In the genomic region with DNA sequence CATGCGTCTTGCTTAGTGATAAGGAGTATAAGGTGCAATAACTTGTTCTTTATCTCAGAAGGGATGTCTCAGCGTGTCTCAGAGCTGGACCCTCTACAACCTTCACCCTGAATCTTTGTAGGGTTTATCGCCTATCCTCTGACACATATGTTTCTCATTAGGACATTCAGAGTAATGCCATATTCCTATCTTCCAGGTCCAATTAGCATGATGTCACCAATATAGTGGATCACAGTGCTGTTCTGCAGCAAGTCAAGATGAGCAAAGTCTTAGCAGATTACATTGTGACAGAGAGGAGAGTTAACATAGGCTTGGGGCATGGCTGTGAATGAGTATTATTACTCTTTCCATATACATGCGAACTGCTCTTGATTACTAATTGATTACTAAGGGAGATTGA, we compare ENCODE assay signal across 9 cellular contexts.
"Had no signal": no experiment of that assay in that cellular context is flagged by ENCODE, and none has a peak within 500 bp of the region (broad histone marks: within the 10 kb centered on the region; RNA-seq: fewer than 3 reads in every experiment).

No MANE protein-coding gene starts in this region.

- H3K27ac ChIP-seq: HL-60, KMS-11 had no signal

- H3K36me3 Mint-ChIP-seq: IgD-negative memory B cell had no signal

- H3K4me3 ChIP-seq: GM23338 had no signal

- H3K4me3 Mint-ChIP-seq: GM23338, H9, HFFc6, IgD-negative memory B cell had no signal

- H3K4me1 Mint-ChIP-seq: GM23338, H9, IgD-negative memory B cell had no signal

- H3K27ac Mint-ChIP-seq: GM23338, H9, HFFc6, IgD-negative memory B cell had no signal

- DNase-seq: H9, HCEC 1CT, Karpas-422, KBM-7 had no signal

- ATAC-seq: GM23338 had no signal

- H3K9me3 Mint-ChIP-seq: GM23338, H9, HFFc6 had no signal
